In genomic region chr5:34838785-34839714, GRCh38 we compare ENCODE assay signal across 1 cellular context.
A peak's percentile ranks its signal among the peaks of the same experiment; 100 is the strongest.
TF ChIP-seq lines count a peak whose summit lies in the region.

TSS of gene TTC23L (plus strand) at chr5:34839164. CDS start at chr5:34840672, 1,508 bp downstream.

TF ChIP-seq in HepG2, 621 proteins besides CTCF, POLR2A, EP300 and RAD21 (continued from another document and continues in another):
- TF ChIP-seq SNAPC4 (CRISPR knock-in tag; IDR thresholded peaks at IDR 0.05) (no peak; the same call in 1 of the 2 replicates), ELF3 (CRISPR knock-in tag; IDR thresholded peaks at IDR 0.05) (peak; percentile 69), ZNF709 (CRISPR knock-in tag; IDR thresholded peaks at IDR 0.05) (peak; percentile 75; the same call in 1 of the 2 replicates), CREB1 (IDR thresholded peaks at IDR 0.05) (peak; percentile 47; the same call in 1 of the 2 replicates), CREB1 (CRISPR knock-in tag; IDR thresholded peaks at IDR 0.05) (0 out of 2 replicates have a peak, but pooled peaks have one; percentile 33), MTA1 (CRISPR knock-in tag; IDR thresholded peaks at IDR 0.05; ENCODE audit: borderline replicate concordance) (peak; percentile 64; the same call in 1 of the 2 replicates), ZSCAN25 (CRISPR knock-in tag; IDR thresholded peaks at IDR 0.05) (peak; percentile 68; the same call in 1 of the 2 replicates), ZNF660 (CRISPR knock-in tag; IDR thresholded peaks at IDR 0.05; ENCODE audit: borderline replicate concordance, low read depth) (no peak), AGO2 (optimal IDR thresholded peaks at IDR 0.05; ENCODE audit: low read depth, low read length) (peak; percentile 20), ZBTB3 (CRISPR knock-in tag; IDR thresholded peaks at IDR 0.05; ENCODE audit: borderline replicate concordance, low read depth) (0 out of 2 replicates have a peak, but pooled peaks have one; percentile 68), ZBTB44 (CRISPR knock-in tag; IDR thresholded peaks at IDR 0.05) (no peak), RARG (CRISPR knock-in tag; IDR thresholded peaks at IDR 0.05; ENCODE audit: low read depth) (no peak), PTBP1 (IDR thresholded peaks at IDR 0.05; ENCODE audit: low read depth, low read length, poor library complexity, severe bottlenecking) (no peak), ZNF468 (CRISPR knock-in tag; IDR thresholded peaks at IDR 0.05) (no peak), RNF2 (conservative IDR thresholded peaks at IDR 0.05; ENCODE audit: low read depth) (no peak; the same call in 1 of the 2 replicates), NCOA1 (CRISPR knock-in tag; IDR thresholded peaks at IDR 0.05) (no peak), ZFX (CRISPR knock-in tag; IDR thresholded peaks at IDR 0.05; ENCODE audit: low read depth) (peak; percentile 75), TARDBP (CRISPR knock-in tag; IDR thresholded peaks at IDR 0.05) (peak; percentile 83), KAT7 (CRISPR knock-in tag; IDR thresholded peaks at IDR 0.05; ENCODE audit: borderline replicate concordance) (0 out of 2 replicates have a peak, but pooled peaks have one; percentile 46), HMGXB4 (CRISPR knock-in tag; IDR thresholded peaks at IDR 0.05; ENCODE audit: borderline replicate concordance in 1 of 2, low read depth in 1 of 2) (peak; percentile 85 to 93), ZNF460 (CRISPR knock-in tag; IDR thresholded peaks at IDR 0.05; ENCODE audit: borderline replicate concordance) (no peak; the same call in 1 of the 2 replicates), DPF2 (CRISPR knock-in tag; IDR thresholded peaks at IDR 0.05; ENCODE audit: borderline replicate concordance, low read depth) (no peak), SP2 (CRISPR knock-in tag; IDR thresholded peaks at IDR 0.05) (peak; percentile 56), E2F1 (CRISPR knock-in tag; IDR thresholded peaks at IDR 0.05) (peak; percentile 91), POLR2G (IDR thresholded peaks at IDR 0.05; ENCODE audit: low read depth, low read length) (peak; percentile 99), PAWR (CRISPR knock-in tag; IDR thresholded peaks at IDR 0.05; ENCODE audit: borderline replicate concordance) (0 out of 2 replicates have a peak, but pooled peaks have one; percentile 47), ZNF280D (CRISPR knock-in tag; IDR thresholded peaks at IDR 0.05) (peak; percentile 88; the same call in 1 of the 2 replicates), ZKSCAN1 (IDR thresholded peaks at IDR 0.05; ENCODE audit: low read length) (no peak), ZNF501 (CRISPR knock-in tag; IDR thresholded peaks at IDR 0.05) (peak; percentile 93), HOXD1 (CRISPR knock-in tag; IDR thresholded peaks at IDR 0.05) (peak; percentile 92), HNF4A (CRISPR knock-in tag; IDR thresholded peaks at IDR 0.05) (peak; percentile 83), ZIK1 (CRISPR knock-in tag; IDR thresholded peaks at IDR 0.05; ENCODE audit: borderline replicate concordance, low read depth) (peak; percentile 84; the same call in 1 of the 2 replicates), ZNF30 (CRISPR knock-in tag; IDR thresholded peaks at IDR 0.05) (no peak), SNAPC2 (CRISPR knock-in tag; IDR thresholded peaks at IDR 0.05) (0 out of 2 replicates have a peak, but pooled peaks have one; percentile 55), PCBP1 (IDR thresholded peaks at IDR 0.05; ENCODE audit: borderline replicate concordance, low read depth, low read length) (peak; percentile 72; the same call in 1 of the 2 replicates), NFYC (CRISPR knock-in tag; IDR thresholded peaks at IDR 0.05) (peak; percentile 24; the same call in 1 of the 2 replicates), BATF2 (CRISPR knock-in tag; IDR thresholded peaks at IDR 0.05) (no peak), ZBTB33 (CRISPR knock-in tag; IDR thresholded peaks at IDR 0.05) (peak; percentile 27; the same call in 1 of the 2 replicates), ZNF431 (CRISPR knock-in tag; IDR thresholded peaks at IDR 0.05; ENCODE audit: borderline replicate concordance, low read depth) (peak; percentile 78; the same call in 1 of the 2 replicates), THYN1 (CRISPR knock-in tag; IDR thresholded peaks at IDR 0.05; ENCODE audit: borderline replicate concordance, low read depth) (no peak), RFX1 (IDR thresholded peaks at IDR 0.05) (peak; percentile 100), MXD3 (CRISPR knock-in tag; IDR thresholded peaks at IDR 0.05) (peak; percentile 83; the same call in 1 of the 2 replicates), ZBTB7B (CRISPR knock-in tag; IDR thresholded peaks at IDR 0.05) (0 out of 2 replicates have a peak, but pooled peaks have one; percentile 45), ETS1 (CRISPR knock-in tag; IDR thresholded peaks at IDR 0.05) (no peak)
